In genomic region chr2:132721938-132722337, GRCh38 we compare ENCODE assay signal across 2 cellular contexts.
TF ChIP-seq lines count a peak whose summit lies in the region.

No MANE protein-coding gene starts in this region.

TF ChIP-seq in IMR-90, 13 proteins besides CTCF, POLR2A, EP300 and RAD21:
- TF ChIP-seq ELK1 (IDR thresholded peaks at IDR 0.05; ENCODE audit: borderline replicate concordance, low read depth, low read length) (no peak), BHLHE40 (IDR thresholded peaks at IDR 0.05; ENCODE audit: low read depth, low read length) (no peak), CEBPB (IDR thresholded peaks at IDR 0.05; ENCODE audit: low read depth, low read length) (peak; percentile 90), SMC3 (IDR thresholded peaks at IDR 0.05; ENCODE audit: low read depth, low read length) (no peak), FOS (IDR thresholded peaks at IDR 0.05; ENCODE audit: low read depth, low read length) (no peak), MXI1 (IDR thresholded peaks at IDR 0.05; ENCODE audit: borderline replicate concordance, low read depth, low read length) (no peak), CHD1 (IDR thresholded peaks at IDR 0.05; ENCODE audit: low read depth, low read length) (no peak), USF2 (IDR thresholded peaks at IDR 0.05; ENCODE audit: low read depth, low read length) (no peak)

TF ChIP-seq in H1, 55 proteins besides CTCF, POLR2A, EP300 and RAD21:
- TF ChIP-seq CBX8 (IDR thresholded peaks at IDR 0.05; ENCODE audit: borderline replicate concordance, low read depth, low read length), result no peak
- peak; percentile 21; the same call in 1 of the 2 replicates for TF ChIP-seq CEBPB (IDR thresholded peaks at IDR 0.05; ENCODE audit: low read depth, low read length)
